8 cellular contexts compared by ENCODE assay signal in genomic region chr19:19366691-19367396, GRCh38. TPM values are rescaled to one million over a fixed set of nuclear protein-coding genes. Genes with fewer than 3 reads are reported as not detected.
A peak's percentile ranks its signal among the peaks of the same experiment; 100 is the strongest.
DNase-seq lines count a peak whose midpoint lies in the region; ATAC-seq and TF ChIP-seq lines count a peak whose summit lies in the region.

No MANE protein-coding gene starts in this region.

- H3K9ac ChIP-seq in smooth muscle cell (ENCODE audit: low read depth), result no peak overlapping the region

- peak overlapping the region; percentile 74 to 82 for H3K27ac Mint-ChIP-seq in T-cell
- H3K27ac Mint-ChIP-seq in activated naive CD8-positive, alpha-beta T cell treated with anti-CD3 and anti-CD28 coated beads, Interleukin-2, amount 50 U/mL, for 24 hours, result peak overlapping the region; percentile 70

- H4K20me1 ChIP-seq in hepatocyte (ENCODE audit: insufficient read depth, poor library complexity, severe bottlenecking) (no peaks in the 10 kb centered on the region), smooth muscle cell (ENCODE audit: low read depth) (no peaks in the 10 kb centered on the region)

- H3K27me3 ChIP-seq in hepatocyte, result no peaks in the 10 kb centered on the region
- H3K27me3 ChIP-seq in smooth muscle cell (ENCODE audit: low read depth), result no peaks in the 10 kb centered on the region

- H3K4me3 ChIP-seq in hepatocyte, result no peak overlapping the region
- no peak overlapping the region for H3K4me3 ChIP-seq in smooth muscle cell

- H3K4me1 Mint-ChIP-seq in T-cell, result peaks cover 20 to 21% (median 20%) of the 10 kb centered on the region in 3 donors
- peaks cover 22% of the 10 kb centered on the region for H3K4me1 Mint-ChIP-seq in activated naive CD8-positive, alpha-beta T cell treated with anti-CD3 and anti-CD28 coated beads, Interleukin-2, amount 50 U/mL, for 24 hours

- DNase-seq in DMS53 (lab: John Stamatoyannopoulos, UW), result peak; percentile 93
- DNase-seq in H4 (ENCODE audit: low spot score), result peak; percentile 72
- peak; percentile 18 for DNase-seq in NCI-H1092 treated with DMSO at 0.1 percent for 48 hours (lab: John Stamatoyannopoulos, UW)
- DNase-seq in T-cell, result peak; percentile 24 to 72 (median 56)
- DNase-seq in activated naive CD8-positive, alpha-beta T cell treated with anti-CD3 and anti-CD28 coated beads, Interleukin-2, amount 50 U/mL, for 24 hours, result peak; percentile 75
- peak; percentile 88 for DNase-seq in hepatocyte (ENCODE audit: low spot score)
- no peak for DNase-seq in smooth muscle cell (lab: John Stamatoyannopoulos, UW; ENCODE audit: unreplicated experiment)

- H2AFZ ChIP-seq in hepatocyte (peak overlapping the region; percentile 63), smooth muscle cell (ENCODE audit: low read depth) (peak overlapping the region; percentile 67)

- H3K4me2 ChIP-seq in hepatocyte (peak overlapping the region; percentile 6), smooth muscle cell (peak overlapping the region; percentile 61)

- no peaks in the 10 kb centered on the region for H3K79me2 ChIP-seq in hepatocyte
- no peaks in the 10 kb centered on the region for H3K79me2 ChIP-seq in smooth muscle cell (ENCODE audit: low read depth)

- H3K9me2 ChIP-seq in hepatocyte (replicated peaks; ENCODE audit: insufficient read depth), result no peaks in the 10 kb centered on the region

- CTCF ChIA-PET in T-cell (lab: Charles Lee), result interaction anchor here (0.7 to 6.3 kb wide), 6 partner anchors 38 to 123 kb away, joined by 3 to 64 read pairs (median 4); partner anchors contain the start of gene GATAD2A (in 1 of the 2)

- TF ChIP-seq CTCF in hepatocyte (IDR thresholded peaks at IDR 0.05; ENCODE audit: poor library complexity), result peak; percentile 90
- TF ChIP-seq CTCF in smooth muscle cell (IDR thresholded peaks at IDR 0.05; ENCODE audit: borderline replicate concordance, insufficient read depth, poor library complexity, severe bottlenecking), result peak; percentile 94

- H3K36me3 Mint-ChIP-seq in T-cell, result no peaks in the 10 kb centered on the region
- no peaks in the 10 kb centered on the region for H3K36me3 Mint-ChIP-seq in activated naive CD8-positive, alpha-beta T cell treated with anti-CD3 and anti-CD28 coated beads, Interleukin-2, amount 50 U/mL, for 24 hours (ENCODE audit: low read depth)

- H3K4me3 Mint-ChIP-seq in T-cell, result peak overlapping the region; percentile 28 to 56 (median 50)
- no peak overlapping the region for H3K4me3 Mint-ChIP-seq in activated naive CD8-positive, alpha-beta T cell treated with anti-CD3 and anti-CD28 coated beads, Interleukin-2, amount 50 U/mL, for 24 hours

- no peaks in the 10 kb centered on the region for H3K27me3 Mint-ChIP-seq in T-cell
- H3K27me3 Mint-ChIP-seq in activated naive CD8-positive, alpha-beta T cell treated with anti-CD3 and anti-CD28 coated beads, Interleukin-2, amount 50 U/mL, for 24 hours, result no peaks in the 10 kb centered on the region

- H3K4me1 ChIP-seq in hepatocyte (ENCODE audit: insufficient read depth) (no peaks in the 10 kb centered on the region), smooth muscle cell (ENCODE audit: low read depth) (no peaks in the 10 kb centered on the region)

- H3K9me3 ChIP-seq in hepatocyte (ENCODE audit: low read depth) (no peaks in the 10 kb centered on the region), smooth muscle cell (replicated peaks; ENCODE audit: low read depth) (no peaks in the 10 kb centered on the region)

- ATAC-seq in T-cell (replicated peaks in 1 of 4) (peak; percentile 59 to 86 (median 82)), GM21825 (IDR thresholded peaks at IDR 0.05; ENCODE audit: unreplicated experiment) (no peak)
- ATAC-seq in activated naive CD8-positive, alpha-beta T cell treated with anti-CD3 and anti-CD28 coated beads, Interleukin-2, amount 50 U/mL, for 24 hours, result peak; percentile 95

- H3F3A ChIP-seq in smooth muscle cell (ENCODE audit: low read depth), result no peaks in the 10 kb centered on the region

- H3K9me3 Mint-ChIP-seq in T-cell, result no peaks in the 10 kb centered on the region
- no peaks in the 10 kb centered on the region for H3K9me3 Mint-ChIP-seq in activated naive CD8-positive, alpha-beta T cell treated with anti-CD3 and anti-CD28 coated beads, Interleukin-2, amount 50 U/mL, for 24 hours

- peak overlapping the region; percentile 45 for H3K27ac ChIP-seq in hepatocyte
- no peak overlapping the region for H3K27ac ChIP-seq in smooth muscle cell (ENCODE audit: low read depth)

- WGBS in hepatocyte (ENCODE audit: low lambda C conversion rate, missing lambda C conversion rate), result 43% methylated on average over 12 of the region's 12 CpGs
- WGBS in smooth muscle cell (ENCODE audit: low lambda C conversion rate), result 36% methylated on average over 12 of the region's 12 CpGs

- H3K36me3 ChIP-seq in hepatocyte (replicated peaks; ENCODE audit: insufficient read depth, low read depth), result no peaks in the 10 kb centered on the region
- H3K36me3 ChIP-seq in smooth muscle cell (ENCODE audit: low read depth), result no peaks in the 10 kb centered on the region

- POLR2A ChIA-PET in T-cell (lab: Charles Lee), result no interaction called here

RNA-seq across cellular contexts. Expression of gene GATAD2A, which starts 38.6 kb away (rescaled TPM):
- 10.9 and 30.5 TPM in 2 replicates for total RNA-seq in H4 (2014; rRNA removed; shearing (Covaris generic))
- total RNA-seq in T-cell, result 100 to 1,000 TPM; 114 to 144 (median 133) TPM
- 28.0 and 35.7 TPM in 2 replicates for total RNA-seq in hepatocyte
- polyA plus RNA-seq in hepatocyte, result 31.4 and 35.3 TPM in 2 replicates
- total RNA-seq in smooth muscle cell, result 26.8 and 27.1 TPM in 2 replicates
- 27.0 and 38.3 TPM in 2 replicates for polyA plus RNA-seq in smooth muscle cell

RNA-seq across cellular contexts. Expression of gene MAU2, which starts 46.2 kb away (rescaled TPM):
- 12.8 and 16.1 TPM in 2 replicates for total RNA-seq in H4 (2014; rRNA removed; shearing (Covaris generic))
- total RNA-seq in T-cell (100 to 1,000 TPM; 143 to 159 (median 150) TPM), hepatocyte (21.2 and 31.8 TPM in 2 replicates), smooth muscle cell (25.4 and 28.0 TPM in 2 replicates)
- polyA plus RNA-seq in hepatocyte (25.3 and 29.0 TPM in 2 replicates), smooth muscle cell (19.9 and 27.6 TPM in 2 replicates)

RNA-seq across cellular contexts. Expression of gene SUGP1, which starts 46.5 kb away (rescaled TPM):
- total RNA-seq in H4 (2014; rRNA removed; shearing (Covaris generic)), result 26.1 and 28.8 TPM in 2 replicates
- total RNA-seq in T-cell (10 to 100 TPM; 59.5 to 89.8 (median 87.4) TPM), hepatocyte (13.1 and 25.8 TPM in 2 replicates), smooth muscle cell (19.9 and 28.9 TPM in 2 replicates)
- polyA plus RNA-seq in hepatocyte (43.7 and 57.4 TPM in 2 replicates), smooth muscle cell (47.4 and 54.1 TPM in 2 replicates)
